Comparison of ENCODE assay signal across 11 cellular contexts in the genomic region with DNA sequence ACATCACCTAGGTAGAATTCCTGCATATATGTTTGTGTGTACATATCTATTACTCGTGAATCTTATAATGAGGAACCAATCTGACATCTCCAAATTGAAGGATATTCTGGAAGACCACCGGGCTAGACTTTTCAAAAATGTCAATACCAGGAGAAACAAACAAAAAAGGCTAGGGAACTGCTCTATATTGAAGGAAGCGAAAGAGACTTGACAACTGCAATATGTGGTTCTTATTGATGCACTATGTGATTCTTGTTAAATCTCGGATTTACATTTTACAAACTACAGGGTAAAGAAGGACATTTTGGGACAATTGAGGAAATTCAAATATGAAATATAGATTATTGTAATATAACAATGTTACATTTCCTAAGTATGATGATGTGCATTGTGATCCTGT.
DNase-seq lines count a peak whose midpoint lies in the region; ATAC-seq, FAIRE-seq and TF ChIP-seq lines count a peak whose summit lies in the region.
"Had no signal": no experiment of that assay in that cellular context is flagged by ENCODE, and none has a peak within 500 bp of the region (broad histone marks: within the 10 kb centered on the region; RNA-seq: fewer than 3 reads in every experiment).

No MANE protein-coding gene starts in this region.

- H3K27ac Mint-ChIP-seq in activated T-cell treated with anti-CD3 and anti-CD28 coated beads, Interleukin-2, amount 50 U/mL, for 72 hours: no peak overlapping the region
- H3K27ac Mint-ChIP-seq: CD14-positive monocyte had no signal

- POLR2A ChIA-PET in HepG2 (lab: Yijun Ruan, JAX): no interaction called here

- no peak overlapping the region for H3K18ac ChIP-seq in mesenchymal stem cell (ENCODE audit: low read depth in 1 of 2, low read length in 2 of 2)

- peak overlapping the region; percentile 52 for H3K27ac ChIP-seq in angular gyrus (ENCODE audit: low read depth, low read length)
- no peak overlapping the region for H3K27ac ChIP-seq in mesenchymal stem cell (ENCODE audit: low read length, poor library complexity, severe bottlenecking)
- H3K27ac ChIP-seq in thoracic aorta: no peak overlapping the region
- H3K27ac ChIP-seq in HepG2 (ENCODE audit: extremely low read length, insufficient read depth, low read length): no peak overlapping the region

- no peak overlapping the region for H3K4ac ChIP-seq in mesenchymal stem cell (ENCODE audit: low read depth in 1 of 2, low read length in 2 of 2)

- no peak overlapping the region for H2AK5ac ChIP-seq in mesenchymal stem cell (ENCODE audit: low read length, severe bottlenecking)

- no peak for TF ChIP-seq POLR2A in HepG2 (IDR thresholded peaks at IDR 0.05; ENCODE audit: insufficient read depth in 1 of 2, low read depth in 2 of 2, low read length in 2 of 2)

- CTCF ChIA-PET in HepG2 (lab: Yijun Ruan, JAX; ENCODE audit: low intra/inter-chr PET ratio, low total read pairs): no interaction called here

- peak overlapping the region; percentile 89 to 94 for H3K4me3 Mint-ChIP-seq in activated T-cell treated with anti-CD3 and anti-CD28 coated beads, Interleukin-2, amount 50 U/mL, for 72 hours

- no peaks in the 10 kb centered on the region for H3K9me3 Mint-ChIP-seq in activated T-cell treated with anti-CD3 and anti-CD28 coated beads, Interleukin-2, amount 50 U/mL, for 72 hours
- H3K9me3 Mint-ChIP-seq: CD14-positive monocyte; dendritic cell treated with granulocyte-macrophage colony-stimulating factor and Interleukin-4, amounts not matched to agents 40 ng/mL and 50 ng/mL, for 4 days had no signal

- H2BK5ac ChIP-seq in mesenchymal stem cell (ENCODE audit: low read depth, low read length, poor library complexity, severe bottlenecking): no peak overlapping the region

- no peak for TF ChIP-seq EP300 in HepG2 (IDR thresholded peaks at IDR 0.05; ENCODE audit: low read depth in 2 of 2, low read length in 2 of 2)
- no peak for TF ChIP-seq EP300 in HepG2 (CRISPR knock-in tag; IDR thresholded peaks at IDR 0.05; ENCODE audit: borderline replicate concordance)

- FAIRE-seq in HepG2 (lab: Jason Lieb, UNC): no peak

- H2AFZ ChIP-seq in mesenchymal stem cell (ENCODE audit: low read depth, low read length) (no peak overlapping the region), HepG2 (ENCODE audit: low read length) (no peak overlapping the region)

- no peak overlapping the region for H3K4me2 ChIP-seq in mesenchymal stem cell (ENCODE audit: low read length, poor library complexity, severe bottlenecking)
- H3K4me2 ChIP-seq in HepG2 (ENCODE audit: low read depth, low read length): no peak overlapping the region

- H2BK15ac ChIP-seq in mesenchymal stem cell (ENCODE audit: low read depth, poor library complexity, severe bottlenecking): no peak overlapping the region

- TF ChIP-seq CTCF in thoracic aorta (IDR thresholded peaks at IDR 0.05) (no peak), HepG2 (CRISPR knock-in tag; IDR thresholded peaks at IDR 0.05) (no peak)

- peaks cover 13% of the 10 kb centered on the region for H3K27me3 Mint-ChIP-seq in activated T-cell treated with anti-CD3 and anti-CD28 coated beads, Interleukin-2, amount 50 U/mL, for 72 hours (ENCODE audit: low read depth)

- BruUV-seq in HepG2 (replicated peaks; lab: Mats Ljungman, UMichigan): no TSS peak

- H3K4me1 ChIP-seq in mesenchymal stem cell (ENCODE audit: control insufficient read depth, insufficient read depth, low read depth, low read length) (peaks cover 2% of the 10 kb centered on the region), thoracic aorta (ENCODE audit: control insufficient read depth in 1 of 2, low read depth in 2 of 2) (peaks cover 4 to 55% of the 10 kb centered on the region in 2 donors), HepG2 (ENCODE audit: insufficient read depth, low read length) (peaks cover 21% of the 10 kb centered on the region)

- H3K36me3 Mint-ChIP-seq in activated T-cell treated with anti-CD3 and anti-CD28 coated beads, Interleukin-2, amount 50 U/mL, for 72 hours (ENCODE audit: insufficient read depth in 2 of 2): no peaks in the 10 kb centered on the region
- H3K36me3 Mint-ChIP-seq: CD14-positive monocyte had no signal

- DNase-seq in activated T-cell treated with anti-CD3 and anti-CD28 coated beads, Interleukin-2, amount 50 U/mL, for 72 hours: no peak
- no peak for DNase-seq in activated T-cell treated with anti-CD3 and anti-CD28 coated beads for 4 hours
- DNase-seq in mesenchymal stem cell: no peak
- no peak for DNase-seq in thoracic aorta (ENCODE audit: low spot score)
- no peak for DNase-seq in 8988T
- no peak for DNase-seq in HepG2 (ENCODE audit: low spot score)
- DNase-seq: NCI-H1436 treated with DMSO at 0.1 percent for 48 hours had no signal

- H4K8ac ChIP-seq in mesenchymal stem cell (ENCODE audit: low read length): no peak overlapping the region

- no peaks in the 10 kb centered on the region for H3K9me3 ChIP-seq in mesenchymal stem cell (ENCODE audit: control insufficient read depth, low read length)
- no peaks in the 10 kb centered on the region for H3K9me3 ChIP-seq in thoracic aorta
- no peaks in the 10 kb centered on the region for H3K9me3 ChIP-seq in HepG2 (ENCODE audit: low read length)

- H3K79me1 ChIP-seq in mesenchymal stem cell (replicated peaks; ENCODE audit: low read length, poor library complexity, severe bottlenecking): peaks cover 19% of the 10 kb centered on the region

- H3K14ac ChIP-seq in mesenchymal stem cell (ENCODE audit: low read length in 2 of 2): no peak overlapping the region

- H3K27me3 ChIP-seq in mesenchymal stem cell (ENCODE audit: control insufficient read depth in 1 of 2, insufficient read depth in 1 of 2, low read length in 2 of 2) (no peaks in the 10 kb centered on the region), thoracic aorta (replicated peaks; ENCODE audit: insufficient read depth) (no peaks in the 10 kb centered on the region), HepG2 (ENCODE audit: control insufficient read depth in 1 of 2, insufficient read depth in 2 of 2, low read length in 2 of 2) (peaks cover 1 to 15% of the 10 kb centered on the region in 2 experiments; a peak in 3 of 5 replicates)

- peak overlapping the region in 1 of 2 experiments; percentile 84 for H3K4me3 ChIP-seq in mesenchymal stem cell (ENCODE audit: insufficient read depth in 1 of 2, low read depth in 1 of 2, low read length in 2 of 2)
- peak overlapping the region; percentile 95 for H3K4me3 ChIP-seq in thoracic aorta
- no peak overlapping the region for H3K4me3 ChIP-seq in HepG2 (replicated peaks in 1 of 3; ENCODE audit: insufficient read depth in 1 of 3, low read depth in 2 of 3, low read length in 3 of 3)

- intact Hi-C loops in HepG2 (cut with micrococcal nuclease; ENCODE audit: unreplicated experiment): loop anchor here (5.0 to 10.0 kb wide), 2 partner anchors 415 to 513 kb away; no protein-coding TSS in a partner anchor

- in situ Hi-C loops in HepG2 (cut with HindIII; ENCODE audit: extremely low pct_ligation_motif_present, low pct_unique_long_range_greater_than_20kb): loop anchor here (10.0 to 25.0 kb wide), 3 partner anchors 185 to 598 kb away; no protein-coding TSS in a partner anchor

- H3K36me3 ChIP-seq in mesenchymal stem cell (ENCODE audit: control insufficient read depth in 1 of 2, insufficient read depth in 2 of 2, low read depth in 1 of 2, low read length in 2 of 2) (no peaks in the 10 kb centered on the region), thoracic aorta (no peaks in the 10 kb centered on the region), HepG2 (replicated peaks in 1 of 2; ENCODE audit: control insufficient read depth in 1 of 2, insufficient read depth in 2 of 2, low read length in 2 of 2) (no peaks in the 10 kb centered on the region)

- no peak overlapping the region for H3K23ac ChIP-seq in mesenchymal stem cell (ENCODE audit: low read length in 2 of 2)

- H3K9ac ChIP-seq in mesenchymal stem cell (ENCODE audit: low read length) (peak overlapping the region; percentile 94), HepG2 (ENCODE audit: insufficient read depth, low read depth, low read length) (no peak overlapping the region)

- TF ChIP-seq RAD21 in HepG2 (CRISPR knock-in tag; IDR thresholded peaks at IDR 0.05): no peak

- H4K20me1 ChIP-seq in HepG2 (ENCODE audit: insufficient read depth, low read length): no peaks in the 10 kb centered on the region

- no peak overlapping the region for H2BK12ac ChIP-seq in mesenchymal stem cell (ENCODE audit: low read length in 2 of 2)

- WGBS in mesenchymal stem cell: 90% methylated on average over 3 of the region's 4 CpGs
- 34% methylated on average over 4 of the region's 4 CpGs for WGBS in HepG2 (ENCODE audit: low lambda C conversion rate)

- ATAC-seq in activated T-cell treated with anti-CD3 and anti-CD28 coated beads, Interleukin-2, amount 50 U/mL, for 72 hours (replicated peaks in 1 of 2): no peak
- no peak for ATAC-seq in thoracic aorta (ENCODE audit: insufficient number of reproducible peaks, low FRiP score, low read depth)
- no peak for ATAC-seq in HG02763 (IDR thresholded peaks at IDR 0.05; ENCODE audit: unreplicated experiment)
- no peak for ATAC-seq in HepG2

- no peak overlapping the region for H2BK120ac ChIP-seq in mesenchymal stem cell (ENCODE audit: low read depth, low read length)

- H4K91ac ChIP-seq in mesenchymal stem cell (ENCODE audit: low read length): no peak overlapping the region

- no peaks in the 10 kb centered on the region for H3K79me2 ChIP-seq in HepG2 (ENCODE audit: insufficient read depth, low read length)

- H3K4me1 Mint-ChIP-seq in activated T-cell treated with anti-CD3 and anti-CD28 coated beads, Interleukin-2, amount 50 U/mL, for 72 hours (ENCODE audit: low read depth): peaks cover 26% of the 10 kb centered on the region

TF ChIP-seq in HepG2, 621 proteins besides CTCF, POLR2A, EP300 and RAD21 (continues in another document):
- no peak for TF ChIP-seq ISL2 (CRISPR knock-in tag; IDR thresholded peaks at IDR 0.05)
- no peak for TF ChIP-seq SCMH1 (CRISPR knock-in tag; IDR thresholded peaks at IDR 0.05; ENCODE audit: borderline replicate concordance)
- no peak for TF ChIP-seq RFXAP (CRISPR knock-in tag; IDR thresholded peaks at IDR 0.05; ENCODE audit: borderline replicate concordance)
- no peak for TF ChIP-seq ZNF264 (CRISPR knock-in tag; IDR thresholded peaks at IDR 0.05)
- no peak for TF ChIP-seq CCAR2 (optimal IDR thresholded peaks at IDR 0.05; ENCODE audit: low read depth, low read length)
